In the genomic region with DNA sequence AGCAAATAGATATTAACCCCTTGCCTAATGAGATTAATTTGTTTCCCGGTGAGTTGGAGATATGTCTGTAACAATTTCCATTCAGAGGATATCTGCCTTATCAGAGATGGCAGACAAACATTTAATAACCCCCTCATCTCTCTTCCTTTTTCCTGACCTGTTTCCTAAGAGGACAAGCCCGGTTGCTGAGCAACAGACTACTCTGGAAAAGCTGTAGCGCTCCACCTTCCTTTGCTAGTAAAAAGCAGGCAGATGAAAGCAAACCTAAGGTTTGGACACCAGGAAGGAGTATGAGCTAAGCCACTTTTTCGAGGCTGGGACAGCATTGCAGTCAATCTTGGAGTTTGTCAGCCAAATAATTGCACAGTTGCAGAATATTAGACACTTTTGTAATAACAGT, we compare ENCODE assay signal across 11 cellular contexts.
"Had no signal": no experiment of that assay in that cellular context is flagged by ENCODE, and none has a peak within 500 bp of the region (broad histone marks: within the 10 kb centered on the region; RNA-seq: fewer than 3 reads in every experiment).

No MANE protein-coding gene starts in this region.

- H3K27me3 ChIP-seq: ovary, suprapubic skin had no signal

- H3K36me3 ChIP-seq: ovary, suprapubic skin had no signal

- H3K27ac ChIP-seq: ovary, suprapubic skin had no signal

- DNase-seq: activated CD4-positive, alpha-beta T cell treated with anti-CD3 and anti-CD28 coated beads, Interleukin-2, amount 50 U/mL, for 1 hour; activated naive CD4-positive, alpha-beta T cell treated with anti-CD3 and anti-CD28 coated beads, Interleukin-2, amount 10 ng/mL, durations not matched to agents 7 days and 5 days; effector memory CD8-positive, alpha-beta T cell; glutamatergic neuron; immature natural killer cell; nephron progenitor cell; ovary; stimulated activated CD4-positive, alpha-beta T cell treated with anti-CD3 and anti-CD28 coated beads, Interleukin-2, amount 100 ng/mL, for 48 hours; stimulated activated naive CD4-positive, alpha-beta T cell treated with Interleukin-2 at 50 U/mL for 16 hours; T-helper 2 cell had no signal

- H3K4me3 ChIP-seq: ovary, suprapubic skin had no signal

- H3K9me3 ChIP-seq: ovary, suprapubic skin had no signal

- H3K4me1 ChIP-seq: suprapubic skin had no signal
